11 cellular contexts compared by ENCODE assay signal in the genomic region with DNA sequence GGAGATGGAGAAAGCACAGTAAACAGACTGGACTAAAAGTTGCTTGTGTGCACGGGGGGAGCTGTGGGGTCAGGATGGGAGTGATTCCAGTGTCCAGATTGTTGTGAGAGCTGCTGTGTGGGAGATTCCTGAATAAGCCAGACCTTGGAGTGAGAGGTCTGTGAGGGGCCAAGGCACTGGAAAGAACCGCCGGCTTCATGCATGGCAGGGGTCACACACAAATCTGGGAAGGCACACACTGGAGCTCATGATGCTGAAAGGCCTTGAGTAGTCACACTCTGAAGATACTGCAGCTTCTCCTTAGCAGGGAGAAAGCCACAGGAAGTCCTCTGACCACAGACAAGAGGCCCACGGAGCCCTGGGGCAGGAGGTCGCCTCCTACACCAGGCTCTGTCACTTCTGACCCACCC. TPM values are rescaled to one million over a fixed set of nuclear protein-coding genes. Genes with fewer than 3 reads are reported as not detected.
DNase-seq lines count a peak whose midpoint lies in the region; ATAC-seq and TF ChIP-seq lines count a peak whose summit lies in the region.
"Had no signal": no experiment of that assay in that cellular context is flagged by ENCODE, and none has a peak within 500 bp of the region (broad histone marks: within the 10 kb centered on the region; RNA-seq: fewer than 3 reads in every experiment).

No MANE protein-coding gene starts in this region.

- H3K9me3 Mint-ChIP-seq in activated T-helper 17 cell treated with anti-CD3 and anti-CD28 coated beads, Interleukin-2, amount 50 U/mL, for 72 hours = no peaks in the 10 kb centered on the region
- no peaks in the 10 kb centered on the region for H3K9me3 Mint-ChIP-seq in nephron progenitor cell

- in situ Hi-C loops in IMR-90 (cut with MboI; ENCODE audit: low sequenced_read_pairs) = no loop called here

- no peak overlapping the region for H3K56ac ChIP-seq in IMR-90 (ENCODE audit: extremely low read depth, insufficient read depth, low read length)

- H4K91ac ChIP-seq in IMR-90 (ENCODE audit: insufficient read depth, low read depth, low read length) = no peak overlapping the region

- peak overlapping the region; percentile 52; the same call in 1 of the 2 replicates for H3K14ac ChIP-seq in IMR-90 (replicated peaks; ENCODE audit: low read depth, low read length)

- H2AK5ac ChIP-seq in IMR-90 (ENCODE audit: low read depth, low read length) = peak overlapping the region; percentile 4; the same call in 1 of the 2 replicates

- peaks cover 11% of the 10 kb centered on the region; the same call in 1 of the 2 replicates for H4K20me1 ChIP-seq in IMR-90 (ENCODE audit: insufficient read depth, low read length)

- no peak overlapping the region for H3K23ac ChIP-seq in IMR-90 (ENCODE audit: low read depth, low read length)

- POLR2A ChIA-PET in IMR-90 (lab: Charles Lee; ENCODE audit: unreplicated experiment) = no interaction called here

- WGBS in IMR-90 (ENCODE audit: extremely low coverage in 2 of 2, insufficient read length in 1 of 2), 2 experiments = 74% methylated on average over 3 of the region's 5 CpGs; no CpG with 5 or more reads in 1 of the 2 experiments

- CTCF ChIA-PET in IMR-90 (lab: Yijun Ruan, JAX) = no interaction called here

- peak; percentile 60 for DNase-seq in GM12865 (ENCODE audit: low read depth)
- peak; percentile 45 for DNase-seq in IMR-90
- DNase-seq in nephron progenitor cell = no peak
- DNase-seq in stimulated activated CD4-positive, alpha-beta T cell treated with anti-CD3 and anti-CD28 coated beads, Interleukin-4, amount 100 ng/mL, for 24 hours = no peak
- DNase-seq in GOT3 (lab: John Stamatoyannopoulos, UW) = no peak
- DNase-seq in breast epithelium (ENCODE audit: low spot score in 2 of 2) = no peak
- DNase-seq: NCI-H446 treated with DMSO at 0.1 percent for 48 hours had no signal

- no peak overlapping the region for H2AFZ ChIP-seq in IMR-90 (replicated peaks; ENCODE audit: low read length, poor library complexity)

- no peak for TF ChIP-seq RAD21 in IMR-90 (IDR thresholded peaks at IDR 0.05; ENCODE audit: low read length)

- intact Hi-C loops in IMR-90 (cut with micrococcal nuclease) = no loop called here
- intact Hi-C loops in breast epithelium (cut with DNase I; ENCODE audit: low total_unique reads) = no loop called here

- no peak overlapping the region for H4K8ac ChIP-seq in IMR-90 (ENCODE audit: low read depth in 2 of 2, low read length in 2 of 2)

- 0 out of 2 replicates have a peak overlapping the region, but pooled peaks have one; percentile 29 for H3K4ac ChIP-seq in IMR-90 (ENCODE audit: low read depth, low read length)

- no peaks in the 10 kb centered on the region for H3K36me3 Mint-ChIP-seq in activated T-helper 17 cell treated with anti-CD3 and anti-CD28 coated beads, Interleukin-2, amount 50 U/mL, for 72 hours (ENCODE audit: low read depth)
- H3K36me3 Mint-ChIP-seq in nephron progenitor cell (ENCODE audit: low read depth) = peaks cover 30% of the 10 kb centered on the region

- no peak overlapping the region for H3K18ac ChIP-seq in IMR-90 (ENCODE audit: low read depth, low read length)

- dilution Hi-C loops in IMR-90 (cut with HindIII; ENCODE audit: low sequenced_read_pairs, unreplicated experiment) = no loop called here

- H3K4me2 ChIP-seq in IMR-90 (ENCODE audit: low read depth, low read length) = no peak overlapping the region

- H3K27ac ChIP-seq in IMR-90 (ENCODE audit: insufficient read depth, low read length) = no peak overlapping the region
- peak overlapping the region in 1 of 2 donors; percentile 53 for H3K27ac ChIP-seq in breast epithelium
- H3K27ac ChIP-seq: body of pancreas, VCaP had no signal

- no peak overlapping the region for H2BK20ac ChIP-seq in IMR-90 (ENCODE audit: low read depth, low read length)

- TF ChIP-seq CTCF in GM12865 (IDR thresholded peaks at IDR 0.05; ENCODE audit: insufficient read depth, low read depth, low read length, missing control alignments) (no peak), IMR-90 (conservative IDR thresholded peaks at IDR 0.05; ENCODE audit: low read depth, low read length) (no peak), nephron progenitor cell (IDR thresholded peaks at IDR 0.05) (no peak), breast epithelium (IDR thresholded peaks at IDR 0.05) (no peak)

- TF ChIP-seq POLR2A in IMR-90 (IDR thresholded peaks at IDR 0.05; ENCODE audit: low read depth, low read length) (no peak), breast epithelium (IDR thresholded peaks at IDR 0.05) (no peak)

- no peak overlapping the region for H2BK5ac ChIP-seq in IMR-90 (ENCODE audit: low read depth, low read length, poor library complexity, severe bottlenecking)

- no peak overlapping the region for H3K4me3 ChIP-seq in GM12865 (ENCODE audit: low read depth, low read length)
- no peak overlapping the region for H3K4me3 ChIP-seq in IMR-90 (ENCODE audit: insufficient read depth, low read depth, low read length)
- no peak overlapping the region for H3K4me3 ChIP-seq in breast epithelium
- H3K4me3 ChIP-seq: body of pancreas had no signal

- H3K79me1 ChIP-seq in IMR-90 (ENCODE audit: low read depth in 1 of 2, low read length in 2 of 2) = peaks cover 0 to 8% of the 10 kb centered on the region in 2 experiments; a peak in 1 of 4 replicates

- H3K36me3 ChIP-seq in IMR-90 (ENCODE audit: control insufficient read depth, insufficient read depth, low read length) = peaks cover 37% of the 10 kb centered on the region
- peaks cover 3% of the 10 kb centered on the region for H3K36me3 ChIP-seq in breast epithelium

- no TSS peak for BruUV-seq in IMR-90 (replicated peaks; lab: Mats Ljungman, UMichigan)

- H2AK9ac ChIP-seq in IMR-90 (replicated peaks; ENCODE audit: low read depth, low read length, poor library complexity) = peak overlapping the region; percentile 5

- peak overlapping the region; percentile 37 for H3K27ac Mint-ChIP-seq in activated T-helper 17 cell treated with anti-CD3 and anti-CD28 coated beads, Interleukin-2, amount 50 U/mL, for 72 hours
- peak overlapping the region; percentile 37 for H3K27ac Mint-ChIP-seq in nephron progenitor cell

- H2BK120ac ChIP-seq in IMR-90 (ENCODE audit: low read depth, low read length) = no peak overlapping the region

- peaks cover 21% of the 10 kb centered on the region for H3K9me1 ChIP-seq in IMR-90 (ENCODE audit: insufficient read depth, low read length)

- H3K9me3 ChIP-seq in IMR-90 (ENCODE audit: control insufficient read depth, insufficient read depth, low read length) = no peaks in the 10 kb centered on the region
- no peaks in the 10 kb centered on the region for H3K9me3 ChIP-seq in breast epithelium
- H3K9me3 ChIP-seq: body of pancreas had no signal

- peaks cover 4% of the 10 kb centered on the region for H3K27me3 Mint-ChIP-seq in activated T-helper 17 cell treated with anti-CD3 and anti-CD28 coated beads, Interleukin-2, amount 50 U/mL, for 72 hours
- H3K27me3 Mint-ChIP-seq in nephron progenitor cell (ENCODE audit: low read depth, poor library complexity) = peaks cover 4% of the 10 kb centered on the region

- no peak overlapping the region for H2BK15ac ChIP-seq in IMR-90 (ENCODE audit: low read depth, low read length)

- peaks cover 7% of the 10 kb centered on the region; the same call in 1 of the 2 replicates for H3K4me1 ChIP-seq in IMR-90 (ENCODE audit: control insufficient read depth, insufficient read depth, low read length)
- H3K4me1 ChIP-seq in breast epithelium = no peaks in the 10 kb centered on the region
- H3K4me1 ChIP-seq: body of pancreas had no signal

- peaks cover 7% of the 10 kb centered on the region for H3K4me1 Mint-ChIP-seq in activated T-helper 17 cell treated with anti-CD3 and anti-CD28 coated beads, Interleukin-2, amount 50 U/mL, for 72 hours
- H3K4me1 Mint-ChIP-seq in nephron progenitor cell = peaks cover 14% of the 10 kb centered on the region

- no peak overlapping the region for H4K5ac ChIP-seq in IMR-90 (ENCODE audit: low read depth, low read length)

- no peak overlapping the region for H3K9ac ChIP-seq in IMR-90 (ENCODE audit: low read depth, low read length)

- H3K27me3 ChIP-seq in IMR-90 (ENCODE audit: control insufficient read depth, insufficient read depth, low read length) = no peaks in the 10 kb centered on the region
- no peaks in the 10 kb centered on the region for H3K27me3 ChIP-seq in breast epithelium
- H3K27me3 ChIP-seq: body of pancreas had no signal

- H3K4me3 Mint-ChIP-seq in activated T-helper 17 cell treated with anti-CD3 and anti-CD28 coated beads, Interleukin-2, amount 50 U/mL, for 72 hours = no peak overlapping the region
- no peak overlapping the region for H3K4me3 Mint-ChIP-seq in nephron progenitor cell

- peak; percentile 56 for ATAC-seq in IMR-90 (ENCODE audit: low read depth)
- peak; percentile 84 for ATAC-seq in activated T-helper 17 cell treated with anti-CD3 and anti-CD28 coated beads, Interleukin-2, amount 50 U/mL, for 72 hours (replicated peaks)
- no peak for ATAC-seq in HG02840 (IDR thresholded peaks at IDR 0.05; ENCODE audit: low FRiP score, unreplicated experiment)
- ATAC-seq: body of pancreas had no signal

TF ChIP-seq in IMR-90, 13 proteins besides CTCF, POLR2A, EP300 and RAD21 (continues in another document):
- TF ChIP-seq NFE2L2 (IDR thresholded peaks at IDR 0.05; ENCODE audit: low read depth, low read length) = no peak

RNA-seq across cellular contexts. Expression of gene ADCY6, which starts 23.1 kb away (rescaled TPM):
- total RNA-seq in IMR-90 (2012; rRNA removed) (18.1 and 18.5 TPM in 2 replicates), breast epithelium (10 to 100 TPM; 42.0 to 61.4 (median 46.7) TPM)
- polyA plus RNA-seq in IMR-90 (2012; rRNA removed) = 34.4 and 35.1 TPM in 2 replicates
- 26.6 and 34.5 TPM in 2 replicates for polyA plus RNA-seq in IMR-90 (2012; cell fraction: cytosol; rRNA removed)
- polyA plus RNA-seq in IMR-90 (2012; cell fraction: nucleus; rRNA removed; ENCODE audit: low replicate concordance) = 171 and 194 TPM in 2 replicates
- total RNA-seq in activated T-helper 17 cell treated with anti-CD3 and anti-CD28 coated beads, Interleukin-2, amount 50 U/mL, for 72 hours = under 1 TPM in 1 of 2 donors, not detected in 1; 0.24 TPM

RNA-seq across cellular contexts. Expression of gene CCNT1, which starts 49.3 kb away (rescaled TPM):
- total RNA-seq in IMR-90 (2012; rRNA removed) = 30.3 and 74.0 TPM in 2 replicates
- 7.9 and 9.0 TPM in 2 replicates for polyA plus RNA-seq in IMR-90 (2012; rRNA removed)
- polyA plus RNA-seq in IMR-90 (2012; cell fraction: cytosol; rRNA removed) = 1.7 and 1.9 TPM in 2 replicates
- 3.1 and 40.0 TPM in 2 replicates for polyA plus RNA-seq in IMR-90 (2012; cell fraction: nucleus; rRNA removed; ENCODE audit: low replicate concordance)
- total RNA-seq in activated T-helper 17 cell treated with anti-CD3 and anti-CD28 coated beads, Interleukin-2, amount 50 U/mL, for 72 hours = 10 to 100 TPM; 64.6 to 64.7 TPM
- 10 to 100 TPM; 25.9 to 51.7 (median 26.7) TPM for total RNA-seq in breast epithelium

RNA-seq across cellular contexts. Expression of gene CACNB3, which starts 52.5 kb away (rescaled TPM):
- total RNA-seq in IMR-90 (2012; rRNA removed) (15.3 and 18.1 TPM in 2 replicates), breast epithelium (10 to 100 TPM in 2 of 3 donors, 1 to 10 TPM in 1; 4.0 to 17.0 (median 10.8) TPM)
- polyA plus RNA-seq in IMR-90 (2012; rRNA removed) = 45.1 and 45.2 TPM in 2 replicates
- 24.5 and 40.0 TPM in 2 replicates for polyA plus RNA-seq in IMR-90 (2012; cell fraction: cytosol; rRNA removed)
- polyA plus RNA-seq in IMR-90 (2012; cell fraction: nucleus; rRNA removed; ENCODE audit: low replicate concordance) = 227 and 302 TPM in 2 replicates
- total RNA-seq in activated T-helper 17 cell treated with anti-CD3 and anti-CD28 coated beads, Interleukin-2, amount 50 U/mL, for 72 hours = 10 to 100 TPM in 1 of 2 donors, 1 to 10 TPM in 1; 5.9 to 17.7 TPM

Comparison
In these comparisons a context has a peak if more than half of its experiments do, and no peak if none do; other contexts are left out.
1. DNase-seq: peak in GM12865 (single experiment) and IMR-90 (single experiment); none in nephron progenitor cell (single experiment), stimulated activated CD4-positive, alpha-beta T cell treated with anti-CD3 and anti-CD28 coated beads, Interleukin-4, amount 100 ng/mL, for 24 hours (single experiment), GOT3 (single experiment) and breast epithelium (0 of 2).
2. RNA of gene ADCY6, which starts 23.1 kb away (total RNA-seq): 42.0 to 61.4 TPM in breast epithelium and 18.1 to 18.5 TPM in IMR-90; 0.24 TPM in activated T-helper 17 cell treated with anti-CD3 and anti-CD28 coated beads, Interleukin-2, amount 50 U/mL, for 72 hours; every median in the first group is over 10 times any median in the second.